In the genomic region with DNA sequence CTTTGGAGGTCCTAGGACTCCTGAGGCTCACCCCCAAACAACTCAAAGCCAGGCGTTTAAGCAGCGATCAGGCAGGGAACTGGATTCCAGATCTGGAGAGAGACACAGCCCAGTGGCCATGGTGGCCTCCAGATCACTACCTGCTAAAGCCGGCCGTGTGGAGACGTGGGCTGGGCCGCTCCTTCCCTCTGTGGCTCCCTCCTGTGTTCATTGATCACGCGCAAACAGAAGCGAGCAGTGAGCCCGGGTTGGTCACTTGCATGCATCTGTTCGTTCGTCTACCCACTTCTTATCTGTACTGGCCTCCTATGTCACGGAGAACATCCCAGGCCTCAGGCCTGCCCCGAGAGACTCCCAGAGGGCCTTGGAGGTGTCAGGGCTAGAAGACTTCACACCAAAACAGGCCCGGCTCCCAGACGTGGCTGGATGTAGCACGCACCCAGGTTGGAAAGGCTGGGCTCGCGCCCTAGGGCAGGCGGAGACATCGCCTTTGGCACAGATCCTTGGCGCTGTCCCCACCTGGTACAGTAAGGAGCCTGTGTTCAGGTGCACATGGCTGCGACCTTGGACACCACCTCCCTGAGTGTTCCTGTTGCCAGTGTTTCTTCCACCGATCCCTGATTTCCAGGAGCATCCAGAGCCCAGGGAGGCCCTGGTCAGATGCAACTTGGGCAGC, we compare ENCODE assay signal across 26 cellular contexts.
"Had no signal": no experiment of that assay in that cellular context is flagged by ENCODE, and none has a peak within 500 bp of the region (broad histone marks: within the 10 kb centered on the region; RNA-seq: fewer than 3 reads in every experiment).

No MANE protein-coding gene starts in this region.

- ATAC-seq: activated CD8-positive, alpha-beta T cell treated with anti-CD3 and anti-CD28 coated beads, Interleukin-2, amount 10 ng/mL, durations not matched to agents 7 days and 5 days; activated T-cell treated with anti-CD3 and anti-CD28 coated beads, Interleukin-2, amount 50 U/mL, for 4 hours; T-helper 17 cell; WTC11 had no signal

- H3K27ac ChIP-seq: adrenal gland, breast epithelium, RWPE1 had no signal

- H3K4me1 ChIP-seq: adrenal gland, breast epithelium had no signal

- H3K4me3 Mint-ChIP-seq: activated CD8-positive, alpha-beta T cell treated with anti-CD3 and anti-CD28 coated beads, Interleukin-2, amount 10 ng/mL, durations not matched to agents 7 days and 5 days; activated naive CD4-positive, alpha-beta T cell treated with anti-CD3 and anti-CD28 coated beads for 36 hours; activated naive CD8-positive, alpha-beta T cell; activated T-cell treated with anti-CD3 and anti-CD28 coated beads, Interleukin-2, amount 50 U/mL, for 4 hours; central memory CD8-positive, alpha-beta T cell; T-helper 17 cell; WTC11 had no signal

- H3K9me3 ChIP-seq: adrenal gland, breast epithelium had no signal

- DNase-seq: activated CD4-positive, alpha-beta T cell treated with anti-CD3 and anti-CD28 coated beads for 48 hours; activated CD4-positive, alpha-beta T cell treated with anti-CD3 and anti-CD28 coated beads, Interleukin-2, amount 50 U/mL, for 4 hours; activated CD4-positive, CD25-positive, alpha-beta regulatory T cell treated with anti-CD3 and anti-CD28 coated beads, Interleukin-2, amount 50 U/mL, for 72 hours; activated CD8-positive, alpha-beta T cell treated with anti-CD3 and anti-CD28 coated beads, Interleukin-2, amount 10 ng/mL, durations not matched to agents 7 days and 5 days; activated effector memory CD4-positive, alpha-beta T cell treated with anti-CD3 and anti-CD28 coated beads, Interleukin-2, amount 50 U/mL, for 16 hours; activated naive CD4-positive, alpha-beta T cell treated with anti-CD3 and anti-CD28 coated beads for 36 hours; activated T-cell treated with anti-CD3 and anti-CD28 coated beads, Interleukin-2, amount 50 U/mL, for 4 hours; adrenal gland; Kasumi-1; KBM-7; NCI-H1105 treated with DMSO at 0.1 percent for 48 hours; NCI-H1436 treated with DMSO at 0.1 percent for 48 hours; NCI-H187; NCI-H2081; NCI-H2227 treated with DMSO at 0.1 percent for 48 hours; NCI-H446 treated with DMSO at 0.1 percent for 48 hours; NCI-H524 treated with DMSO at 0.1 percent for 48 hours; NCI-H82; SIG-M5; T-helper 17 cell; T-helper 9 cell had no signal

- H3K4me1 Mint-ChIP-seq: WTC11 had no signal

- H3K4me3 ChIP-seq: adrenal gland, breast epithelium had no signal

- H3K36me3 ChIP-seq: adrenal gland, breast epithelium had no signal

- H3K27ac Mint-ChIP-seq: activated CD8-positive, alpha-beta T cell treated with anti-CD3 and anti-CD28 coated beads, Interleukin-2, amount 10 ng/mL, durations not matched to agents 7 days and 5 days; activated naive CD4-positive, alpha-beta T cell treated with anti-CD3 and anti-CD28 coated beads for 36 hours; activated naive CD8-positive, alpha-beta T cell; T-helper 17 cell; WTC11 had no signal

- H3K36me3 Mint-ChIP-seq: activated naive CD8-positive, alpha-beta T cell; WTC11 had no signal

- H3K9me3 Mint-ChIP-seq: activated naive CD4-positive, alpha-beta T cell treated with anti-CD3 and anti-CD28 coated beads for 36 hours; activated T-cell treated with anti-CD3 and anti-CD28 coated beads, Interleukin-2, amount 50 U/mL, for 4 hours; central memory CD8-positive, alpha-beta T cell; WTC11 had no signal
